Comparison of ENCODE assay signal across 19 cellular contexts in the genomic region with DNA sequence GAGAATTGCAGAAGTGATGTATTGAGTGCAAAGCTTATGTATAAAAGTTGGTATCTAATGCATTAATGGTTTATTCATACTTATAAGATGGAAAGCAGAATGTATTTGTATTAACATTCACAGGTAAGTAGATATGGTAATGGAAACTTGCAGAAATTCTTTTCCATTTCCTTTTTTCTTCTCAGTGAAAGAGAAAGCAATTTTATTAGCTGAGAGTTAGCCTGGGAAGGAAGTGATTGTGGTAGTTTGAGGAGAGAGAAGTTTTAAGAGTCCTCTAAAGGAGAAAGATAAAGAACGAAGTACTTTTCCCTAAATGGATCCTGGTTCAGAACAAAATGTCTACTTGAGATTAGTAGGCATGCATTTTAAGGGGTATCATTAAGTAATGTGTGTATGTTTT.
DNase-seq lines count a peak whose midpoint lies in the region; ATAC-seq, FAIRE-seq and TF ChIP-seq lines count a peak whose summit lies in the region.
"Had no signal": no experiment of that assay in that cellular context is flagged by ENCODE, and none has a peak within 500 bp of the region (broad histone marks: within the 10 kb centered on the region; RNA-seq: fewer than 3 reads in every experiment).

No MANE protein-coding gene starts in this region.

- POLR2A ChIA-PET in SK-N-SH (lab: Yijun Ruan, JAX) = no interaction called here

- H3K9me3 Mint-ChIP-seq in IgD-negative memory B cell (peaks cover 0 to 5% (median 0%) of the 10 kb centered on the region in 3 donors), glutamatergic neuron (ENCODE audit: unreplicated experiment) (peaks cover 2% of the 10 kb centered on the region)
- H3K9me3 Mint-ChIP-seq: activated CD4-positive, alpha-beta T cell treated with anti-CD3 and anti-CD28 coated beads, Interleukin-2, amount 10 ng/mL, durations not matched to agents 24 days and 14 days had no signal

- TF ChIP-seq CTCF in glutamatergic neuron (IDR thresholded peaks at IDR 0.05; ENCODE audit: partially characterized antibody, unreplicated experiment) (no peak), SK-N-SH (IDR thresholded peaks at IDR 0.05) (no peak)

- peaks cover 19% of the 10 kb centered on the region for H3F3A ChIP-seq in SK-N-SH (replicated peaks; ENCODE audit: insufficient read depth)

- H3K4me2 ChIP-seq in SK-N-SH = no peak overlapping the region
- H3K4me2 ChIP-seq: hepatocyte had no signal

- H4K20me1 ChIP-seq in SK-N-SH (ENCODE audit: insufficient read depth) = no peaks in the 10 kb centered on the region

- no peaks in the 10 kb centered on the region for H3K9me2 ChIP-seq in SK-N-SH

- H3K4me3 Mint-ChIP-seq in IgD-negative memory B cell (peak overlapping the region in 3 of 4 donors; percentile 24 to 34 (median 29)), glutamatergic neuron (ENCODE audit: unreplicated experiment) (no peak overlapping the region)
- H3K4me3 Mint-ChIP-seq: activated CD4-positive, alpha-beta T cell treated with anti-CD3 and anti-CD28 coated beads, Interleukin-2, amount 10 ng/mL, durations not matched to agents 24 days and 14 days; activated naive CD8-positive, alpha-beta T cell treated with anti-CD3 and anti-CD28 coated beads, Interleukin-2, amount 10 ng/mL, durations not matched to agents 7 days and 5 days; activated T-cell treated with anti-CD3 and anti-CD28 coated beads, Interleukin-2, amount 50 U/mL, for 24 hours; central memory CD8-positive, alpha-beta T cell had no signal

- TF ChIP-seq RAD21 in SK-N-SH (IDR thresholded peaks at IDR 0.05; ENCODE audit: low read length) = no peak

- CTCF ChIA-PET in SK-N-SH (lab: Yijun Ruan, JAX) = no interaction called here

- no peak overlapping the region for H3K4me3 ChIP-seq in SK-N-SH (ENCODE audit: low read depth in 2 of 2, low read length in 1 of 2)
- H3K4me3 ChIP-seq: hepatocyte, right atrium auricular region, upper lobe of left lung had no signal

- FAIRE-seq in GM12891 (lab: Jason Lieb, UNC) = no peak

- H3K36me3 Mint-ChIP-seq in IgD-negative memory B cell = peaks cover 3% of the 10 kb centered on the region
- no peaks in the 10 kb centered on the region for H3K36me3 Mint-ChIP-seq in glutamatergic neuron (ENCODE audit: unreplicated experiment)
- H3K36me3 Mint-ChIP-seq: activated naive CD8-positive, alpha-beta T cell treated with anti-CD3 and anti-CD28 coated beads, Interleukin-2, amount 10 ng/mL, durations not matched to agents 7 days and 5 days had no signal

- no peak for TF ChIP-seq EP300 in SK-N-SH (IDR thresholded peaks at IDR 0.05; ENCODE audit: borderline replicate concordance in 1 of 2, low read depth in 1 of 2, low read length in 1 of 2)

- peak overlapping the region; percentile 4 to 75 (median 7) for H3K27ac Mint-ChIP-seq in IgD-negative memory B cell
- H3K27ac Mint-ChIP-seq in glutamatergic neuron (ENCODE audit: unreplicated experiment) = no peak overlapping the region
- H3K27ac Mint-ChIP-seq: activated CD4-positive, alpha-beta T cell treated with anti-CD3 and anti-CD28 coated beads, Interleukin-2, amount 10 ng/mL, durations not matched to agents 24 days and 14 days; activated naive CD8-positive, alpha-beta T cell treated with anti-CD3 and anti-CD28 coated beads, Interleukin-2, amount 10 ng/mL, durations not matched to agents 7 days and 5 days; activated T-cell treated with anti-CD3 and anti-CD28 coated beads, Interleukin-2, amount 50 U/mL, for 24 hours had no signal

- H3K27me3 Mint-ChIP-seq in IgD-negative memory B cell = no peaks in the 10 kb centered on the region
- no peaks in the 10 kb centered on the region for H3K27me3 Mint-ChIP-seq in glutamatergic neuron (ENCODE audit: unreplicated experiment)
- H3K27me3 Mint-ChIP-seq: activated CD4-positive, alpha-beta T cell treated with anti-CD3 and anti-CD28 coated beads, Interleukin-2, amount 10 ng/mL, durations not matched to agents 24 days and 14 days; activated naive CD8-positive, alpha-beta T cell treated with anti-CD3 and anti-CD28 coated beads, Interleukin-2, amount 10 ng/mL, durations not matched to agents 7 days and 5 days; activated T-cell treated with anti-CD3 and anti-CD28 coated beads, Interleukin-2, amount 50 U/mL, for 24 hours; central memory CD8-positive, alpha-beta T cell had no signal

- H3K9me3 ChIP-seq in SK-N-SH = no peaks in the 10 kb centered on the region
- H3K9me3 ChIP-seq: right atrium auricular region, upper lobe of left lung had no signal

- DNase-seq in GM12891 (ENCODE audit: insufficient read length, low spot score) = no peak
- DNase-seq in glutamatergic neuron = no peak
- no peak for DNase-seq in central memory CD4-positive, alpha-beta T cell
- no peak for DNase-seq in SK-N-SH
- DNase-seq: activated CD4-positive, alpha-beta T cell treated with anti-CD3 and anti-CD28 coated beads, Interleukin-2, amount 10 ng/mL, durations not matched to agents 24 days and 14 days; activated naive CD8-positive, alpha-beta T cell treated with anti-CD3 and anti-CD28 coated beads, Interleukin-2, amount 10 ng/mL, durations not matched to agents 7 days and 5 days; activated T-cell treated with anti-CD3 and anti-CD28 coated beads, Interleukin-2, amount 50 U/mL, for 24 hours; left cardiac atrium; NCI-H1694 treated with DMSO at 0.1 percent for 48 hours; NCI-H526; RPMI8226; upper lobe of left lung had no signal

- H3K9ac ChIP-seq in SK-N-SH = no peak overlapping the region

- no peak overlapping the region for H3K27ac ChIP-seq in SK-N-SH (ENCODE audit: low read depth in 2 of 2, low read length in 1 of 2)
- H3K27ac ChIP-seq: hepatocyte, right atrium auricular region, upper lobe of left lung had no signal

- H2AFZ ChIP-seq in SK-N-SH (ENCODE audit: low read depth) = no peak overlapping the region
- H2AFZ ChIP-seq: hepatocyte had no signal

- peaks cover 0 to 7% of the 10 kb centered on the region in 2 experiments; a peak in 2 of 4 replicates for H3K4me1 ChIP-seq in SK-N-SH (ENCODE audit: control insufficient read depth in 1 of 2, insufficient read depth in 2 of 2, low read depth in 1 of 2, low read length in 1 of 2)
- H3K4me1 ChIP-seq: right atrium auricular region, upper lobe of left lung had no signal

- H3K4me1 Mint-ChIP-seq in IgD-negative memory B cell (peaks cover 34 to 44% (median 40%) of the 10 kb centered on the region in 3 donors), glutamatergic neuron (ENCODE audit: low read depth, unreplicated experiment) (no peaks in the 10 kb centered on the region)
- H3K4me1 Mint-ChIP-seq: activated CD4-positive, alpha-beta T cell treated with anti-CD3 and anti-CD28 coated beads, Interleukin-2, amount 10 ng/mL, durations not matched to agents 24 days and 14 days; activated naive CD8-positive, alpha-beta T cell treated with anti-CD3 and anti-CD28 coated beads, Interleukin-2, amount 10 ng/mL, durations not matched to agents 7 days and 5 days; central memory CD8-positive, alpha-beta T cell had no signal

- 51% methylated on average over 1 of the region's 1 CpG for WGBS in SK-N-SH (ENCODE audit: low lambda C conversion rate)

- ATAC-seq in GM19438 (IDR thresholded peaks at IDR 0.05; ENCODE audit: low read depth, unreplicated experiment) (peak; percentile 37), HG02623 (IDR thresholded peaks at IDR 0.05; ENCODE audit: unreplicated experiment) (peak; percentile 34), HG03439 (IDR thresholded peaks at IDR 0.05; ENCODE audit: unreplicated experiment) (no peak)
- ATAC-seq: left cardiac atrium had no signal

- H3K79me2 ChIP-seq in SK-N-SH (ENCODE audit: insufficient read depth) = no peaks in the 10 kb centered on the region
- H3K79me2 ChIP-seq: hepatocyte had no signal

- no peaks in the 10 kb centered on the region for H3K36me3 ChIP-seq in SK-N-SH (replicated peaks in 1 of 2; ENCODE audit: control insufficient read depth in 1 of 2, insufficient read depth in 2 of 2, low read length in 1 of 2)
- H3K36me3 ChIP-seq: right atrium auricular region, upper lobe of left lung had no signal

- no peak for TF ChIP-seq POLR2A in GM12891 (IDR thresholded peaks at IDR 0.05; ENCODE audit: low read depth, low read length)

- H3K27me3 ChIP-seq in SK-N-SH (ENCODE audit: insufficient read depth) = no peaks in the 10 kb centered on the region
- H3K27me3 ChIP-seq: hepatocyte, right atrium auricular region, upper lobe of left lung had no signal

TF ChIP-seq in GM12891, 5 proteins besides CTCF, POLR2A, EP300 and RAD21:
- no peak for TF ChIP-seq TAF1 (IDR thresholded peaks at IDR 0.05; ENCODE audit: low read depth, low read length)
- TF ChIP-seq SPI1 (IDR thresholded peaks at IDR 0.05; ENCODE audit: low read depth, low read length) = peak; percentile 27; the same call in 1 of the 2 replicates

TF ChIP-seq in SK-N-SH, 30 proteins besides CTCF, POLR2A, EP300 and RAD21:
- TF ChIP-seq, protein P1, sequence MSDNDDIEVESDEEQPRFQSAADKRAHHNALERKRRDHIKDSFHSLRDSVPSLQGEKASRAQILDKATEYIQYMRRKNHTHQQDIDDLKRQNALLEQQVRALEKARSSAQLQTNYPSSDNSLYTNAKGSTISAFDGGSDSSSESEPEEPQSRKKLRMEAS (IDR thresholded peaks at IDR 0.05; ENCODE audit: low read depth) = no peak
- TF ChIP-seq TCF12 (IDR thresholded peaks at IDR 0.05) (no peak), RXRA (IDR thresholded peaks at IDR 0.05; ENCODE audit: borderline replicate concordance, low read depth) (no peak), MXI1 (IDR thresholded peaks at IDR 0.05; ENCODE audit: low read depth, low read length) (no peak), SMC3 (IDR thresholded peaks at IDR 0.05; ENCODE audit: low read depth, low read length) (no peak), GABPA (IDR thresholded peaks at IDR 0.05; ENCODE audit: low read depth) (no peak), FOXM1 (IDR thresholded peaks at IDR 0.05; ENCODE audit: low read depth) (no peak), EZH2phosphoT487 (IDR thresholded peaks at IDR 0.05; ENCODE audit: borderline replicate concordance, low read depth) (no peak), NRF1 (IDR thresholded peaks at IDR 0.05; ENCODE audit: low read depth, low read length) (no peak), MEF2A (IDR thresholded peaks at IDR 0.05; ENCODE audit: borderline replicate concordance, low read depth) (no peak), NFIC (IDR thresholded peaks at IDR 0.05; ENCODE audit: borderline replicate concordance) (no peak), FOSL2 (IDR thresholded peaks at IDR 0.05; ENCODE audit: borderline replicate concordance, low read depth) (no peak)
